In the genomic region with DNA sequence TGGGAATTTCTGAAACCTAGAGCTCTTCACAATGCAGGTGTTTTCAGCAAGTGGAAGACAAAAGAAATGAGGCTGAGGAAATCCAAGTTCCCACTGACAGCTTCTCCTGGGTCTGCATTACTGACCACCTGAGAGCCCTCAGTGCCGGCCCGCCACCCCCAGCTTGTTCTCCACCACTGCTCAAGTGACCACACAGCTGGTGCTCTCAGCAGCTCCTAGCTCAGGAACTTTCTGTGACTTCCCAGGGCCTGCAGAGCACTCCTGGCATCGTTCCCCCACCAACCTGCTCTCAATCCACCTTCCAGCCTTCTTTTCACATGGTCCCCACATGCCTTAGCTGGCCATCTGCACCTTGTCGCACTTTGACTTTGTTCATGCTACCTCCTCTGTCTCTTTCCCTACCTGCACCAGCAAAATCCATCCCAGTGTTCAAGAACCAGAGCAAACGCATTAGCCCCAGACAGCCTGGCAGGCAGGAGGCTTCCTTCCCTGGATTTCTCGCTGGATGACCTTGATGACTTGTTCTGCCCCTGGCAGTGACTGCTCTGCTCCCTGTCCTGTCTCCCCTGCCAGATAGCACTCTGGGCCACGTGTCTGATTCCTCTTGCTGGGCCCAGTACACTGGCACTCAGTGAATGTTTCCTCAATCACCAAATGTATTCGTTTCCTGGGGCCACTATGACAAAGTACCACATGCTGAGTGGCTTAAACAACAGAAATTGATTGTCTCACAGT, we compare ENCODE assay signal across 2 cellular contexts.
TF ChIP-seq lines count a peak whose summit lies in the region.

No MANE protein-coding gene starts in this region.

TF ChIP-seq in IMR-90, 13 proteins besides CTCF, POLR2A, EP300 and RAD21:
- TF ChIP-seq RFX5 (IDR thresholded peaks at IDR 0.05; ENCODE audit: low read depth, low read length) (no peak), BHLHE40 (IDR thresholded peaks at IDR 0.05; ENCODE audit: low read depth, low read length) (no peak), FOS (IDR thresholded peaks at IDR 0.05; ENCODE audit: low read depth, low read length) (no peak), CEBPB (IDR thresholded peaks at IDR 0.05; ENCODE audit: low read depth, low read length) (no peak), SMC3 (IDR thresholded peaks at IDR 0.05; ENCODE audit: low read depth, low read length) (no peak), ELK1 (IDR thresholded peaks at IDR 0.05; ENCODE audit: borderline replicate concordance, low read depth, low read length) (no peak), NFE2L2 (IDR thresholded peaks at IDR 0.05; ENCODE audit: low read depth, low read length) (no peak), CHD1 (IDR thresholded peaks at IDR 0.05; ENCODE audit: low read depth, low read length) (no peak), MXI1 (IDR thresholded peaks at IDR 0.05; ENCODE audit: borderline replicate concordance, low read depth, low read length) (no peak), MAFK (IDR thresholded peaks at IDR 0.05; ENCODE audit: low read depth, low read length) (no peak), USF2 (IDR thresholded peaks at IDR 0.05; ENCODE audit: low read depth, low read length) (no peak), MAZ (IDR thresholded peaks at IDR 0.05; ENCODE audit: borderline replicate concordance, low read depth, low read length) (no peak), RCOR1 (IDR thresholded peaks at IDR 0.05; ENCODE audit: insufficient replicate concordance, low read length) (no peak)

TF ChIP-seq in endothelial cell of umbilical vein, 7 proteins besides CTCF, POLR2A, EP300 and RAD21:
- TF ChIP-seq MAX (IDR thresholded peaks at IDR 0.05; ENCODE audit: insufficient read depth, insufficient read length) (no peak), EZH2 (IDR thresholded peaks at IDR 0.05; ENCODE audit: borderline replicate concordance, low read depth, low read length, severe bottlenecking) (no peak), GATA2 (IDR thresholded peaks at IDR 0.05; ENCODE audit: insufficient read depth, insufficient read length, low read depth, low read length) (no peak), JUN (IDR thresholded peaks at IDR 0.05; ENCODE audit: borderline replicate concordance, insufficient read depth, insufficient read length, low read depth) (no peak), FOS (IDR thresholded peaks at IDR 0.05; ENCODE audit: borderline replicate concordance, insufficient read depth, low read length) (no peak), MYC (IDR thresholded peaks at IDR 0.05; ENCODE audit: low read depth, low read length) (no peak), POLR2AphosphoS5 (IDR thresholded peaks at IDR 0.05; ENCODE audit: insufficient read depth, low read depth, low read length) (no peak)
